Comparison of ENCODE assay signal across 21 cellular contexts in the genomic region with DNA sequence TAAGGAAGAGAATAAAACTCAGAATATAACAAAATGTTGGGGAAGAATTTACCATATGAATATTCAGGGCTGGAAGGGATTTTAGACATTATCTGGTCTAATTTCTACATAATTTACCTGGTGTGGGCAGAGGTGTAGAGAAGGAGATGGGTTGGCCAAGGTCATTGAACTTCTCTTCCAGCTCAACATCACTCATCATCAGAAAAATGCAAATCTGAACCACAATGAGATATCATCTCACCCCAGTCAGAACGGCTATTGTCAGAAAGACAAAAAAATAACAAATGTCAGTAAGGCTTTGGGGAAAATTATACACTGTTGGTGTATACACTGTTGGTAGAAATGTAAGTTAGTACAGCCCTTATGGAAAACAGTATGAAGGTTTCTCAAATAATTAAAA.
"Had no signal": no experiment of that assay in that cellular context is flagged by ENCODE, and none has a peak within 500 bp of the region (broad histone marks: within the 10 kb centered on the region; RNA-seq: fewer than 3 reads in every experiment).

No MANE protein-coding gene starts in this region.

- H3K27me3 ChIP-seq: colonic mucosa, testis, upper lobe of left lung had no signal

- H3K4me1 Mint-ChIP-seq: activated naive CD8-positive, alpha-beta T cell treated with anti-CD3 and anti-CD28 coated beads, Interleukin-2, amount 10 ng/mL, durations not matched to agents 7 days and 5 days; central memory CD8-positive, alpha-beta T cell; mesothelial cell of epicardium; nephron had no signal

- ATAC-seq: left lobe of liver, right lobe of liver had no signal

- H3K27ac ChIP-seq: colonic mucosa, parathyroid adenoma, right lobe of liver, testis, upper lobe of left lung had no signal

- H3K36me3 Mint-ChIP-seq: activated naive CD8-positive, alpha-beta T cell treated with anti-CD3 and anti-CD28 coated beads, Interleukin-2, amount 10 ng/mL, durations not matched to agents 7 days and 5 days; brain; mesothelial cell of epicardium had no signal

- H3K27me3 Mint-ChIP-seq: brain had no signal

- H3K4me1 ChIP-seq: colonic mucosa, parathyroid adenoma, right lobe of liver, testis, upper lobe of left lung had no signal

- H3K36me3 ChIP-seq: colonic mucosa, right lobe of liver, upper lobe of left lung had no signal

- DNase-seq: activated CD4-positive, alpha-beta T cell treated with anti-CD3 and anti-CD28 coated beads, Interleukin-2, amount 50 U/mL, for 48 hours; activated gamma-delta T cell treated with Interleukin-2 at 50 U/mL for 16 hours; activated naive CD8-positive, alpha-beta T cell treated with anti-CD3 and anti-CD28 coated beads, Interleukin-2, amount 10 ng/mL, durations not matched to agents 7 days and 5 days; colonic mucosa; erythroblast; hypothalamus; islet precursor cell; right lobe of liver; small intestine; stimulated activated CD4-positive, alpha-beta T cell treated with anti-CD3 and anti-CD28 coated beads, Interleukin-15, amount 100 ng/mL, for 24 hours; stimulated activated CD4-positive, alpha-beta T cell treated with anti-CD3 and anti-CD28 coated beads, Interleukin-2, amount 100 ng/mL, for 48 hours; testis; upper lobe of left lung had no signal

- H3K4me3 ChIP-seq: colonic mucosa, lung, right lobe of liver, testis, upper lobe of left lung had no signal

- H3K9me3 ChIP-seq: colonic mucosa, right lobe of liver, testis, upper lobe of left lung had no signal

- H3K27ac Mint-ChIP-seq: activated naive CD8-positive, alpha-beta T cell treated with anti-CD3 and anti-CD28 coated beads, Interleukin-2, amount 10 ng/mL, durations not matched to agents 7 days and 5 days; brain; endodermal cell; mesothelial cell of epicardium; nephron had no signal

- H3K9me3 Mint-ChIP-seq: activated naive CD8-positive, alpha-beta T cell treated with anti-CD3 and anti-CD28 coated beads, Interleukin-2, amount 10 ng/mL, durations not matched to agents 7 days and 5 days; central memory CD8-positive, alpha-beta T cell; endodermal cell; mesothelial cell of epicardium; nephron had no signal

- H3K4me3 Mint-ChIP-seq: activated naive CD8-positive, alpha-beta T cell treated with anti-CD3 and anti-CD28 coated beads, Interleukin-2, amount 10 ng/mL, durations not matched to agents 7 days and 5 days; brain; central memory CD8-positive, alpha-beta T cell; endodermal cell; mesothelial cell of epicardium; nephron had no signal
